1 cellular context compared by ENCODE assay signal in genomic region chr4:41288254-41288653, GRCh38.
TF ChIP-seq lines count a peak whose summit lies in the region.

No MANE protein-coding gene starts in this region.

TF ChIP-seq in HEK293, 187 proteins besides CTCF, POLR2A, EP300 and RAD21 (continued from another document):
- TF ChIP-seq PBX3 (CRISPR knock-in tag; IDR thresholded peaks at IDR 0.05), result no peak
- TF ChIP-seq GLI4 (tag by site-specific recombination; IDR thresholded peaks at IDR 0.05), result no peak
- TF ChIP-seq ZNF248 (tag by site-specific recombination; IDR thresholded peaks at IDR 0.05), result no peak
- no peak for TF ChIP-seq KLF9 (tag by site-specific recombination; IDR thresholded peaks at IDR 0.05; ENCODE audit: low read depth)
- 0 out of 2 replicates have a peak, but pooled peaks have one; percentile 44 for TF ChIP-seq TRIM28 (IDR thresholded peaks at IDR 0.05; ENCODE audit: borderline replicate concordance, low read length)
- TF ChIP-seq ZNF677 (tag by site-specific recombination; IDR thresholded peaks at IDR 0.05), result peak; percentile 85
- TF ChIP-seq ZNF221 (tag by site-specific recombination; IDR thresholded peaks at IDR 0.05; ENCODE audit: borderline replicate concordance), result no peak
- no peak for TF ChIP-seq YY1 (tag by site-specific recombination; IDR thresholded peaks at IDR 0.05)
- TF ChIP-seq ZBTB17 (tag by site-specific recombination; IDR thresholded peaks at IDR 0.05), result no peak
- TF ChIP-seq SCRT2 (tag by site-specific recombination; IDR thresholded peaks at IDR 0.05), result no peak
- no peak for TF ChIP-seq ZNF792 (tag by site-specific recombination; IDR thresholded peaks at IDR 0.05)
